Comparison of ENCODE assay signal across 16 cellular contexts in the genomic region with DNA sequence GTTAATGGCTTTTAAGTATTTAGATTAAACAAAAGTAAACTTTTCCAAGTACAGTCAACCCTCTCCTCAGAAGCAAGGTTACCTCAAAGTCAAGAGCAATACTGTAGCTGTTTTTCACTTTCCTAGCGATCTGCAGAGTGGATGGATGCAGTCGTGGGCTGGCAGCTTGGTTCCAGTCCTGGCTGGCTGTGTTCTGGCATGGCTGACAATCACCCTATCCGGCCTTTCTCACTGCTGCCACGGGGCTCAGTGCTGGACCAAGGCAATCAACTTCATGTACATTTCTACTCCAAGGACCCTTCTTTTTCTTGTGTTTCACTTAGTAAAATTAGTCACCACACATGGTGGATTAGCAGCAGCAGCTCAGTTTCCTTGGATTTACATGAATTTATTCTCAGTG.
"Had no signal": no experiment of that assay in that cellular context is flagged by ENCODE, and none has a peak within 500 bp of the region (broad histone marks: within the 10 kb centered on the region; RNA-seq: fewer than 3 reads in every experiment).

No MANE protein-coding gene starts in this region.

- ATAC-seq: activated CD8-positive, alpha-beta T cell treated with anti-CD3 and anti-CD28 coated beads for 36 hours; effector memory CD8-positive, alpha-beta T cell; right cardiac atrium; stimulated activated naive B cell treated with anti-CD40 and anti-IgM and Interleukin-4, amounts not matched to agents 10 μg/mL and 1 μg/mL and 100 μg/mL, for 72 hours; upper lobe of right lung had no signal

- H3K9me3 ChIP-seq: prostate gland, upper lobe of right lung had no signal

- DNase-seq: activated CD4-positive, alpha-beta T cell treated with anti-CD3 and anti-CD28 coated beads for 48 hours; activated CD4-positive, CD25-positive, alpha-beta regulatory T cell; activated CD8-positive, alpha-beta T cell treated with anti-CD3 and anti-CD28 coated beads for 36 hours; activated naive CD4-positive, alpha-beta T cell treated with Interleukin-2 at 50 U/mL for 16 hours; activated naive CD8-positive, alpha-beta T cell treated with anti-CD3 and anti-CD28 coated beads, Interleukin-2, amount 10 ng/mL, durations not matched to agents 7 days and 5 days; activated T-cell treated with anti-CD3 and anti-CD28 coated beads, Interleukin-2, amount 50 U/mL, for 24 hours; effector memory CD8-positive, alpha-beta T cell; hippocampal formation; midbrain; nephron progenitor cell; stimulated activated CD4-positive, alpha-beta T cell treated with anti-CD3 and anti-CD28 coated beads, Interleukin-4, amount 100 ng/mL, for 4 hours; stimulated activated naive B cell treated with anti-CD40 and anti-IgM and Interleukin-4, amounts not matched to agents 10 μg/mL and 1 μg/mL and 100 μg/mL, for 72 hours; upper lobe of right lung had no signal

- H3K36me3 ChIP-seq: cardiac muscle cell, prostate gland, upper lobe of right lung had no signal

- H3K4me1 ChIP-seq: prostate gland, upper lobe of right lung had no signal

- H3K27ac ChIP-seq: cardiac muscle cell, prostate gland, upper lobe of right lung had no signal

- H3K4me3 ChIP-seq: cardiac muscle cell, prostate gland, upper lobe of right lung had no signal

- H3K27me3 ChIP-seq: cardiac muscle cell, upper lobe of right lung had no signal
